In genomic region chr22:38506118-38506962, GRCh38 we compare ENCODE assay signal across 8 cellular contexts. TPM values are rescaled to one million over a fixed set of nuclear protein-coding genes. Genes with fewer than 3 reads are reported as not detected.
DNase-seq lines count a peak whose midpoint lies in the region; ATAC-seq lines count a peak whose summit lies in the region.

DDX17 (minus strand) TSS chr22:38506311.

- DNase-seq in C1 segment of cervical spinal cord (lab: John Stamatoyannopoulos, UW) (peak; percentile 54 to 98 (median 94)), NCI-H748 treated with DMSO at 0.1 percent for 48 hours (lab: John Stamatoyannopoulos, UW) (peak; percentile 96), left lobe of liver (ENCODE audit: low spot score) (peak; percentile 94)
- peak; percentile 95 to 96 for DNase-seq in activated CD4-positive, alpha-beta T cell treated with anti-CD3 and anti-CD28 coated beads, Interleukin-2, amount 50 U/mL, for 24 hours (ENCODE audit: low read depth in 1 of 2, low spot score in 1 of 2)
- peak; percentile 90 for DNase-seq in stimulated activated CD4-positive, alpha-beta T cell treated with anti-CD3 and anti-CD28 coated beads, Interleukin-2, amount 100 ng/mL, for 4 hours (ENCODE audit: low read depth)

- H3K9me3 Mint-ChIP-seq in dendritic cell treated with granulocyte-macrophage colony-stimulating factor and Interleukin-4, amounts not matched to agents 40 ng/mL and 50 ng/mL, for 4 days = no peaks in the 10 kb centered on the region

- H3K27ac Mint-ChIP-seq in dendritic cell treated with granulocyte-macrophage colony-stimulating factor and Interleukin-4, amounts not matched to agents 40 ng/mL and 50 ng/mL, for 4 days = peak within 1 kb of the TSS; percentile 100

- ATAC-seq in GM19372 (IDR thresholded peaks at IDR 0.05; ENCODE audit: low read depth, unreplicated experiment) (peak; percentile 91), HG03558 (IDR thresholded peaks at IDR 0.05; ENCODE audit: extremely low read depth, unreplicated experiment) (peak; percentile 46), left lobe of liver (peak; percentile 83)

- peaks cover 50% of the 10 kb centered on the region for H3K36me3 Mint-ChIP-seq in dendritic cell treated with granulocyte-macrophage colony-stimulating factor and Interleukin-4, amounts not matched to agents 40 ng/mL and 50 ng/mL, for 4 days (ENCODE audit: low read depth)

- H3K27me3 Mint-ChIP-seq in dendritic cell treated with granulocyte-macrophage colony-stimulating factor and Interleukin-4, amounts not matched to agents 40 ng/mL and 50 ng/mL, for 4 days = peaks cover 30% of the 10 kb centered on the region

- H3K4me3 Mint-ChIP-seq in dendritic cell treated with granulocyte-macrophage colony-stimulating factor and Interleukin-4, amounts not matched to agents 40 ng/mL and 50 ng/mL, for 4 days = peak within 1 kb of the TSS; percentile 100

- H3K4me1 Mint-ChIP-seq in dendritic cell treated with granulocyte-macrophage colony-stimulating factor and Interleukin-4, amounts not matched to agents 40 ng/mL and 50 ng/mL, for 4 days (ENCODE audit: low read depth) = peaks cover 36% of the 10 kb centered on the region

- intact Hi-C loops in dendritic cell treated with granulocyte-macrophage colony-stimulating factor and Interleukin-4, amounts not matched to agents 40 ng/mL and 50 ng/mL, for 4 days (cut with micrococcal nuclease) = loop anchor here (10.0 kb wide), 1 partner anchor 178 kb away; the partner anchor contains the start of gene TOMM22

RNA-seq across cellular contexts. Expression of gene DDX17, which starts in this region (rescaled TPM):
- 174 TPM for total RNA-seq in left lobe of liver

Comparison
In these comparisons a context has a peak if more than half of its experiments do, and no peak if none do; other contexts are left out.
1. Peak in every context shown above with its lines: DNase-seq and ATAC-seq.